ENCODE assay signal across 21 cellular contexts in the genomic region with DNA sequence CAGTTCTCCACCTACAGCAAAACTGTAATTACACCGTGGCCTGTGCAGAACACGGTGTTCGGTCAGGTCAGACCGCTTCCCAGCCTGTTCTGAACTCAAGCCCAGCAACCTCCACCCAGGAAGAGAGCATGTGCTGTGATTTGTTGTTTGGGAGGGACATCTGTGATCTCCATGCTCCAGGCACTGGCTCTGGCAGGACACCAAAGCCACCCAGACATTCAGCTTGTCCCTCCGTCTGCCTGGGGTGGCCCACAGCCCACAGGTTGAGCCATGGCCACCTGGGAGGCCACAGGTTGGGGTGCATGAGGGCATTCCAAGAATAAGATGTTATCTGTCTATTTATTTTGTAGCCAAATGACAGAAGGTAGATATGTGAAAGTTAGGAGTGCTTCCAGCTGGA.
A peak's percentile ranks its signal among the peaks of the same experiment; 100 is the strongest.
DNase-seq lines count a peak whose midpoint lies in the region; ATAC-seq, FAIRE-seq and TF ChIP-seq lines count a peak whose summit lies in the region.
"Had no signal": no experiment of that assay in that cellular context is flagged by ENCODE, and none has a peak within 500 bp of the region (broad histone marks: within the 10 kb centered on the region; RNA-seq: fewer than 3 reads in every experiment).

No MANE protein-coding gene starts in this region.

- dilution Hi-C loops in keratinocyte (cut with MboI; ENCODE audit: extremely low pct_ligation_motif_present, low sequenced_read_pairs) = no loop called here

- no peak overlapping the region for H2AFZ ChIP-seq in keratinocyte (ENCODE audit: control insufficient read depth, low read length)

- H3K27me3 ChIP-seq in keratinocyte (ENCODE audit: control insufficient read depth, extremely low read depth, insufficient read depth, low read length) = no peaks in the 10 kb centered on the region
- no peaks in the 10 kb centered on the region for H3K27me3 ChIP-seq in suprapubic skin
- H3K27me3 ChIP-seq: BLaER1 had no signal

- peak; percentile 88 for DNase-seq in cerebellar cortex (ENCODE audit: low spot score)
- DNase-seq in keratinocyte (ENCODE audit: low read depth, low spot score) = no peak
- DNase-seq in suprapubic skin (ENCODE audit: low spot score in 2 of 2) = no peak
- DNase-seq in NCI-H1436 treated with DMSO at 0.1 percent for 48 hours (lab: John Stamatoyannopoulos, UW) = no peak
- DNase-seq in D721Med (ENCODE audit: insufficient read length, low spot score) = no peak
- DNase-seq: Caco-2; CD4-positive, CD25-positive, alpha-beta regulatory T cell; CD8-positive, alpha-beta T cell; DMS 273 treated with DMSO at 0.1 percent for 48 hours; DMS79; EL; GF-D8; GOT3; HFFc6 had no signal

- no peak overlapping the region for H3K4me2 ChIP-seq in keratinocyte (ENCODE audit: control insufficient read depth, extremely low read depth, insufficient read depth, low read depth, low read length)
- H3K4me2 ChIP-seq: BLaER1 had no signal

- no peaks in the 10 kb centered on the region for H3K9me3 ChIP-seq in keratinocyte (ENCODE audit: control insufficient read depth, low read depth, low read length)
- H3K9me3 ChIP-seq in suprapubic skin = no peaks in the 10 kb centered on the region
- H3K9me3 ChIP-seq: BLaER1, Caco-2, HAP-1 had no signal

- H4K20me1 ChIP-seq in keratinocyte (ENCODE audit: control insufficient read depth, extremely low read depth, insufficient read depth, low read length) = no peaks in the 10 kb centered on the region
- H4K20me1 ChIP-seq: BLaER1 had no signal

- WGBS in suprapubic skin = 58% methylated on average over 5 of the region's 5 CpGs

- no peaks in the 10 kb centered on the region for H3K36me3 ChIP-seq in keratinocyte (ENCODE audit: control insufficient read depth in 2 of 2, extremely low read depth in 1 of 2, insufficient read depth in 2 of 2, low read length in 2 of 2)
- no peaks in the 10 kb centered on the region for H3K36me3 ChIP-seq in suprapubic skin
- H3K36me3 ChIP-seq: BLaER1, HAP-1 had no signal

- no peaks in the 10 kb centered on the region for H3K79me2 ChIP-seq in keratinocyte (ENCODE audit: control insufficient read depth, insufficient read depth, low read length)

- ATAC-seq in GM19397 (IDR thresholded peaks at IDR 0.05; ENCODE audit: unreplicated experiment) = no peak
- ATAC-seq: CD8-positive, alpha-beta T cell had no signal

- H3K4me3 ChIP-seq in keratinocyte (ENCODE audit: control insufficient read depth in 2 of 3, extremely low read depth in 1 of 3, insufficient read depth in 2 of 3, low read depth in 1 of 3, low read length in 3 of 3) (no peak overlapping the region), suprapubic skin (no peak overlapping the region)
- H3K4me3 ChIP-seq: BLaER1, HAP-1 had no signal

- no peak overlapping the region for H3K27ac ChIP-seq in keratinocyte (ENCODE audit: control insufficient read depth, insufficient read depth, low read length)
- peak overlapping the region; percentile 2 for H3K27ac ChIP-seq in suprapubic skin
- H3K27ac ChIP-seq: BLaER1, C4-2B had no signal

- H3K9ac ChIP-seq in keratinocyte (ENCODE audit: control insufficient read depth, extremely low read depth, insufficient read depth, low read length) = no peak overlapping the region
- H3K9ac ChIP-seq: BLaER1 had no signal

- no peak for TF ChIP-seq EP300 in suprapubic skin (IDR thresholded peaks at IDR 0.05)

- FAIRE-seq in keratinocyte (lab: Jason Lieb, UNC) (peak; percentile 36), D721Med (lab: Jason Lieb, UNC) (no peak)
- FAIRE-seq: GM12891, GM18507, H54 had no signal

- TF ChIP-seq CTCF in keratinocyte (optimal IDR thresholded peaks at IDR 0.05 in 1 of 3, IDR thresholded peaks at IDR 0.05 in 1 of 3, conservative IDR thresholded peaks at IDR 0.05 in 1 of 3; ENCODE audit: extremely low read depth in 1 of 3, insufficient read depth in 2 of 3, low read length in 3 of 3) (no peak), suprapubic skin (IDR thresholded peaks at IDR 0.05) (no peak), D721Med (IDR thresholded peaks at IDR 0.05; ENCODE audit: insufficient read depth, missing control alignments) (no peak)

- H3K4me1 ChIP-seq in keratinocyte (ENCODE audit: control insufficient read depth, extremely low read depth, insufficient read depth, low read length) (peaks cover 14% of the 10 kb centered on the region), suprapubic skin (peaks cover 16% of the 10 kb centered on the region)
- H3K4me1 ChIP-seq: BLaER1, HAP-1 had no signal

- H3K9me1 ChIP-seq in keratinocyte (ENCODE audit: control insufficient read depth, extremely low read depth, insufficient read depth, low read length) = no peaks in the 10 kb centered on the region

- no peak for TF ChIP-seq POLR2A in suprapubic skin (IDR thresholded peaks at IDR 0.05)
